26 cellular contexts compared by ENCODE assay signal in genomic region chr15:43414196-43414595, GRCh38.
"Had no signal": no experiment of that assay in that cellular context is flagged by ENCODE, and none has a peak within 500 bp of the region (broad histone marks: within the 10 kb centered on the region; RNA-seq: fewer than 3 reads in every experiment).

No MANE protein-coding gene starts in this region.

- H3K4me1 Mint-ChIP-seq: activated B cell treated with CpG ODN at 0.5 μM for 24 hours; activated CD4-positive, alpha-beta T cell treated with anti-CD3 and anti-CD28 coated beads, Interleukin-2, amount 10 ng/mL, durations not matched to agents 7 days and 5 days; activated CD8-positive, alpha-beta memory T cell treated with anti-CD3 and anti-CD28 coated beads, Interleukin-2, amount 10 ng/mL, durations not matched to agents 7 days and 5 days; central memory CD8-positive, alpha-beta T cell; T-cell had no signal

- H3K9ac ChIP-seq: KMS-11 had no signal

- H3K4me1 ChIP-seq: adrenal gland had no signal

- H3K27ac Mint-ChIP-seq: activated B cell treated with CpG ODN at 0.5 μM for 24 hours; activated CD4-positive, alpha-beta T cell treated with anti-CD3 and anti-CD28 coated beads, Interleukin-2, amount 10 ng/mL, durations not matched to agents 7 days and 5 days; activated CD8-positive, alpha-beta memory T cell treated with anti-CD3 and anti-CD28 coated beads, Interleukin-2, amount 10 ng/mL, durations not matched to agents 7 days and 5 days; activated naive CD8-positive, alpha-beta T cell had no signal

- H3K4me3 ChIP-seq: adrenal gland, SK-N-MC had no signal

- DNase-seq: activated B cell treated with CpG ODN at 0.5 μM for 24 hours; activated CD4-positive, alpha-beta T cell treated with anti-CD3 and anti-CD28 coated beads for 1 hour; activated CD4-positive, alpha-beta T cell treated with anti-CD3 and anti-CD28 coated beads, Interleukin-2, amount 10 ng/mL, durations not matched to agents 7 days and 5 days; activated CD8-positive, alpha-beta memory T cell treated with anti-CD3 and anti-CD28 coated beads, Interleukin-2, amount 10 ng/mL, durations not matched to agents 7 days and 5 days; activated naive CD4-positive, alpha-beta T cell; adrenal gland; anterior cingulate cortex; NCI-H1092 treated with DMSO at 0.1 percent for 48 hours; NCI-H1436; NCI-H1694 treated with DMSO at 0.1 percent for 48 hours; NCI-H2029 treated with DMSO at 0.1 percent for 48 hours; NCI-H345; NCI-H510A; NCI-H526 treated with DMSO at 0.1 percent for 48 hours; NK-92 treated with Interleukin-12 subunit alpha and Interleukin-12 subunit beta, amount 100 ng/mL, for 24 hours; OCI-M1; RPMI8226; T-cell; T-helper 2 cell; T1000 had no signal

- H3K4me2 ChIP-seq: KMS-11 had no signal

- H3K9me3 Mint-ChIP-seq: activated B cell treated with CpG ODN at 0.5 μM for 24 hours; activated CD4-positive, alpha-beta T cell treated with anti-CD3 and anti-CD28 coated beads, Interleukin-2, amount 10 ng/mL, durations not matched to agents 7 days and 5 days; central memory CD8-positive, alpha-beta T cell; T-cell had no signal

- ATAC-seq: activated CD8-positive, alpha-beta memory T cell treated with anti-CD3 and anti-CD28 coated beads, Interleukin-2, amount 10 ng/mL, durations not matched to agents 7 days and 5 days; Panc1; Right ventricle myocardium inferior; T-cell had no signal

- H3K27me3 Mint-ChIP-seq: activated B cell treated with CpG ODN at 0.5 μM for 24 hours; activated CD4-positive, alpha-beta T cell treated with anti-CD3 and anti-CD28 coated beads, Interleukin-2, amount 10 ng/mL, durations not matched to agents 7 days and 5 days; activated CD8-positive, alpha-beta memory T cell treated with anti-CD3 and anti-CD28 coated beads, Interleukin-2, amount 10 ng/mL, durations not matched to agents 7 days and 5 days; activated naive CD8-positive, alpha-beta T cell; central memory CD8-positive, alpha-beta T cell; T-cell had no signal

- H3K9me3 ChIP-seq: adrenal gland had no signal

- H3K27ac ChIP-seq: adrenal gland, KMS-11, SK-N-MC had no signal

- H3K27me3 ChIP-seq: adrenal gland had no signal

- H3K4me3 Mint-ChIP-seq: activated B cell treated with CpG ODN at 0.5 μM for 24 hours; activated CD4-positive, alpha-beta T cell treated with anti-CD3 and anti-CD28 coated beads, Interleukin-2, amount 10 ng/mL, durations not matched to agents 7 days and 5 days; activated CD8-positive, alpha-beta memory T cell treated with anti-CD3 and anti-CD28 coated beads, Interleukin-2, amount 10 ng/mL, durations not matched to agents 7 days and 5 days; activated naive CD8-positive, alpha-beta T cell; central memory CD8-positive, alpha-beta T cell; T-cell had no signal
